Comparison of ENCODE assay signal across 1 cellular context in genomic region chr6:35073211-35073610, GRCh38.
TF ChIP-seq lines count a peak whose summit lies in the region.

No MANE protein-coding gene starts in this region.

TF ChIP-seq in WTC11, 78 proteins besides CTCF, POLR2A, EP300 and RAD21 (continued from another document):
- TF ChIP-seq ZMAT4 (CRISPR knock-in tag; IDR thresholded peaks at IDR 0.05) (no peak), PRRX2 (CRISPR knock-in tag; IDR thresholded peaks at IDR 0.05) (no peak)
